ENCODE assay signal across 9 cellular contexts in the genomic region with DNA sequence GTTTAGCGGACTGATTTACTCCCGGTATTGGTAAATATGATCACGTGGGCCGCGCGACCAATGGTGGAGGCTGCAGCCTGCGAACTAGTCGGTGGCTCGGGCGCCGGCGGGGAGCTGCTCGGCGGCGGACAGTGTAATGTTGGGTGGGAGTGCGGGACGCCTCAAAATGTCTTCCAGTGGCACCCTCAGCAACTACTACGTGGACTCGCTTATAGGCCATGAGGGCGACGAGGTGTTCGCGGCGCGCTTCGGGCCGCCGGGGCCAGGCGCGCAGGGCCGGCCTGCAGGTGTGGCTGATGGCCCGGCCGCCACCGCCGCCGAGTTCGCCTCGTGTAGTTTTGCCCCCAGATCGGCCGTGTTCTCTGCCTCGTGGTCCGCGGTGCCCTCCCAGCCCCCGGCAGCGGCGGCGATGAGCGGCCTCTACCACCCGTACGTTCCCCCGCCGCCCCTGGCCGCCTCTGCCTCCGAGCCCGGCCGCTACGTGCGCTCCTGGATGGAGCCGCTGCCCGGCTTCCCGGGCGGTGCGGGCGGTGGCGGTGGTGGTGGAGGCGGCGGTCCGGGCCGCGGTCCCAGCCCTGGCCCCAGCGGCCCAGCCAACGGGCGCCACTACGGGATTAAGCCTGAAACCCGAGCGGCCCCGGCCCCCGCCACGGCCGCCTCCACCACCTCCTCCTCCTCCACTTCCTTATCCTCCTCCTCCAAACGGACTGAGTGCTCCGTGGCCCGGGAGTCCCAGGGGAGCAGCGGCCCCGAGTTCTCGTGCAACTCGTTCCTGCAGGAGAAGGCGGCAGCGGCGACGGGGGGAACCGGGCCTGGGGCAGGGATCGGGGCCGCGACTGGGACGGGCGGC. TPM values are rescaled to one million over a fixed set of nuclear protein-coding genes. Genes with fewer than 3 reads are reported as not detected.
DNase-seq lines count a peak whose midpoint lies in the region; ATAC-seq, FAIRE-seq and TF ChIP-seq lines count a peak whose summit lies in the region.
"Had no signal": no experiment of that assay in that cellular context is flagged by ENCODE, and none has a peak within 500 bp of the region (broad histone marks: within the 10 kb centered on the region; RNA-seq: fewer than 3 reads in every experiment).

A gene (plus strand): TSS at position 87 of the 850 bp plus-strand sequence. CDS start 50 bp downstream, at position 137.

- H3K9me3 Mint-ChIP-seq in endothelial cell (ENCODE audit: unreplicated experiment) = no peaks in the 10 kb centered on the region
- no peaks in the 10 kb centered on the region for H3K9me3 Mint-ChIP-seq in nephron progenitor cell

- H3K27ac Mint-ChIP-seq in endothelial cell (ENCODE audit: unreplicated experiment) = no peak within 1 kb of the TSS
- peak within 1 kb of the TSS; percentile 100 for H3K27ac Mint-ChIP-seq in nephron progenitor cell

- ATAC-seq in HG02938 (IDR thresholded peaks at IDR 0.05; ENCODE audit: unreplicated experiment) (no peak), HG03175 (IDR thresholded peaks at IDR 0.05; ENCODE audit: unreplicated experiment) (no peak)

- no peaks in the 10 kb centered on the region for H3K36me3 Mint-ChIP-seq in endothelial cell (ENCODE audit: low read depth, unreplicated experiment)
- H3K36me3 Mint-ChIP-seq in nephron progenitor cell (ENCODE audit: low read depth) = peaks cover 13% of the 10 kb centered on the region

- DNase-seq in COLO668 (lab: John Stamatoyannopoulos, UW; ENCODE audit: unreplicated experiment) = peak; percentile 88
- peak; percentile 67 for DNase-seq in NCI-H345 (lab: John Stamatoyannopoulos, UW)
- DNase-seq in endothelial cell (ENCODE audit: low spot score) = peak; percentile 67
- peak; percentile 76 for DNase-seq in nephron progenitor cell
- DNase-seq in GM12892 (ENCODE audit: insufficient read length) = no peak
- no peak for DNase-seq in kidney glomerular epithelial cell (lab: John Stamatoyannopoulos, UW)

- peaks cover 51% of the 10 kb centered on the region for H3K27me3 Mint-ChIP-seq in endothelial cell (ENCODE audit: unreplicated experiment)
- peaks cover 14% of the 10 kb centered on the region for H3K27me3 Mint-ChIP-seq in nephron progenitor cell (ENCODE audit: low read depth, poor library complexity)

- H3K4me1 Mint-ChIP-seq in endothelial cell (ENCODE audit: unreplicated experiment) = peaks cover 16% of the 10 kb centered on the region
- peaks cover 69% of the 10 kb centered on the region for H3K4me1 Mint-ChIP-seq in nephron progenitor cell

- H3K4me3 Mint-ChIP-seq in endothelial cell (ENCODE audit: unreplicated experiment) = peak within 1 kb of the TSS; percentile 80
- peak within 1 kb of the TSS; percentile 95 for H3K4me3 Mint-ChIP-seq in nephron progenitor cell

- no peak for TF ChIP-seq CTCF in endothelial cell (IDR thresholded peaks at IDR 0.05; ENCODE audit: unreplicated experiment)
- no peak for TF ChIP-seq CTCF in nephron progenitor cell (IDR thresholded peaks at IDR 0.05)

- no peak for FAIRE-seq in GM12892 (lab: Jason Lieb, UNC)
- FAIRE-seq: endometrium had no signal

- TF ChIP-seq POLR2A in GM12892 (IDR thresholded peaks at IDR 0.05; ENCODE audit: low read depth, low read length) = no peak

RNA-seq across cellular contexts. Expression of the gene that starts here (rescaled TPM):
- total RNA-seq in endothelial cell (ENCODE audit: unreplicated experiment) = 0.56 TPM
- not detected for polyA plus RNA-seq in GM12892 (2012; ENCODE audit: missing spikeins)

Comparison
In these comparisons a context has a peak if more than half of its experiments do, and no peak if none do; other contexts are left out.
1. Peak in DNase-seq in endothelial cell; RNA of the gene not detected or under 1 TPM.
2. DNase-seq: peak in COLO668 (single experiment), NCI-H345 (single experiment) and nephron progenitor cell (single experiment); none in GM12892 (single experiment) and kidney glomerular epithelial cell (single experiment).